In genomic region chr6:44176935-44177509, GRCh38 we compare ENCODE assay signal across 1 cellular context.
TF ChIP-seq lines count a peak whose summit lies in the region.

No MANE protein-coding gene starts in this region.

TF ChIP-seq in IMR-90, 13 proteins besides CTCF, POLR2A, EP300 and RAD21:
- TF ChIP-seq MAZ (IDR thresholded peaks at IDR 0.05; ENCODE audit: borderline replicate concordance, low read depth, low read length) = no peak
- TF ChIP-seq USF2 (IDR thresholded peaks at IDR 0.05; ENCODE audit: low read depth, low read length) = no peak
- no peak for TF ChIP-seq SMC3 (IDR thresholded peaks at IDR 0.05; ENCODE audit: low read depth, low read length)
- TF ChIP-seq FOS (IDR thresholded peaks at IDR 0.05; ENCODE audit: low read depth, low read length) = no peak
- TF ChIP-seq NFE2L2 (IDR thresholded peaks at IDR 0.05; ENCODE audit: low read depth, low read length) = no peak
- no peak for TF ChIP-seq RFX5 (IDR thresholded peaks at IDR 0.05; ENCODE audit: low read depth, low read length)
- no peak for TF ChIP-seq CHD1 (IDR thresholded peaks at IDR 0.05; ENCODE audit: low read depth, low read length)
- no peak for TF ChIP-seq ELK1 (IDR thresholded peaks at IDR 0.05; ENCODE audit: borderline replicate concordance, low read depth, low read length)
- no peak for TF ChIP-seq MAFK (IDR thresholded peaks at IDR 0.05; ENCODE audit: low read depth, low read length)
- no peak for TF ChIP-seq MXI1 (IDR thresholded peaks at IDR 0.05; ENCODE audit: borderline replicate concordance, low read depth, low read length)
- TF ChIP-seq BHLHE40 (IDR thresholded peaks at IDR 0.05; ENCODE audit: low read depth, low read length) = no peak
- TF ChIP-seq CEBPB (IDR thresholded peaks at IDR 0.05; ENCODE audit: low read depth, low read length) = no peak
- no peak for TF ChIP-seq RCOR1 (IDR thresholded peaks at IDR 0.05; ENCODE audit: insufficient replicate concordance, low read length)
